Comparison of ENCODE assay signal across 1 cellular context in genomic region chr15:72476330-72476729, GRCh38.
A peak's percentile ranks its signal among the peaks of the same experiment; 100 is the strongest.
TF ChIP-seq lines count a peak whose summit lies in the region.

No MANE protein-coding gene starts in this region.

TF ChIP-seq in GM12878, 131 proteins besides CTCF, POLR2A, EP300 and RAD21:
- TF ChIP-seq MLLT1 (IDR thresholded peaks at IDR 0.05), result peak; percentile 77; the same call in 1 of the 2 replicates
